In the genomic region with DNA sequence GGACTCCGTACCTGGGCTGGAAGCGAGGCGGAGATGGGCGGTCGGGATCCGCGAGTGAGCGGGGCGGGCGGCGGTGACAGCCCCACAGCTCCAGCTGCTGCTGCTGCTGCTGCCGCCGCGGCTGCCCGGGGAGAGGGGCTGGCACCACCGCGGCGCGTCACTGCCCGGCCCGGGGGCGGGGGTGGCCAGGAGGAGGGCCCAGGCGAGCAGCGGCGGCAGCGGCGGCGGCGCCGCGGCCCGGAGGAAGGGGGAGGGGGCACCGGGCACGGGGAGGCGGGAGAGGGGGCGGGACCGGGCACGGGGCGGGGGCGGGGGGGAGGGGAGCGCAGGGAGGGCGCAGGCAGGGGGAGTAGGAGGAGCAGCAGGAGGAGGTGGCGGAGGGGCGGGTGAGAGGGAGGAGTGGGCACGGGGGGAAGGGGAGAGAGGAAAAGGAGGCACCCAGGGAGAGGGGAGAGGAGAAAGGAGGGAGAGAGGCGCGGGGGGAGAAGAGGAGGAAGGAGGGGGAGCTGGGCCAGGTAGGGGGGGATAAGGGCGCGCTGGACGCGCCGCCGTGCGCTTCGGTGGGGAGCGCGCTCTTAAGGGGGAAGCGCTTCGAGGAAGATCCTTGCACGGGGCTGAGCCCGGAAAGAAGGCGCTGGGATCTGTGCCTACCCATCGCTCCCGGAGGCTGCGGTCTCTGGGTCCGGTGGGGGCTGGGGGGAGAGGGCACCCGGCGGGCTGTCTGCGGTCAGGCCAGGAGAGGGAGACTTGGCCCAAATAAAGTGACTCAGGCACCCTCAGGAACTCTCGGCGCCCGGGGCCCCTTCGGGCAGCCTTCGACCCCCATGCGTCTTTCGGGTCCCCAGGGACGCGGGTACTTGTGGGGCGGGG, we compare ENCODE assay signal across 1 cellular context.
TF ChIP-seq lines count a peak whose summit lies in the region.

No MANE protein-coding gene starts in this region.

TF ChIP-seq in HEK293, 187 proteins besides CTCF, POLR2A, EP300 and RAD21 (continued from another document and continues in another):
- TF ChIP-seq ZNF707 (tag by site-specific recombination; IDR thresholded peaks at IDR 0.05): no peak
- peak; percentile 56 for TF ChIP-seq KLF8 (tag by site-specific recombination; IDR thresholded peaks at IDR 0.05)
- peak; percentile 96 for TF ChIP-seq ZNF341 (tag by site-specific recombination; IDR thresholded peaks at IDR 0.05; ENCODE audit: low read depth)
- TF ChIP-seq MYNN (tag by site-specific recombination; IDR thresholded peaks at IDR 0.05; ENCODE audit: borderline replicate concordance): no peak
- TF ChIP-seq BCL6B (tag by site-specific recombination; IDR thresholded peaks at IDR 0.05): no peak
- TF ChIP-seq ZNF776 (tag by site-specific recombination; IDR thresholded peaks at IDR 0.05; ENCODE audit: borderline replicate concordance): no peak
- TF ChIP-seq GLI4 (tag by site-specific recombination; IDR thresholded peaks at IDR 0.05): no peak
- TF ChIP-seq ZNF266 (tag by site-specific recombination; IDR thresholded peaks at IDR 0.05; ENCODE audit: low read depth): no peak
- no peak for TF ChIP-seq ZNF133 (tag by site-specific recombination; IDR thresholded peaks at IDR 0.05)
- no peak for TF ChIP-seq ZNF624 (tag by site-specific recombination; IDR thresholded peaks at IDR 0.05)
- no peak for TF ChIP-seq ZNF138 (tag by site-specific recombination; IDR thresholded peaks at IDR 0.05; ENCODE audit: borderline replicate concordance)
- TF ChIP-seq ZFHX2 (tag by site-specific recombination; conservative IDR thresholded peaks at IDR 0.05): peak; percentile 74; the same call in 1 of the 2 replicates
- no peak for TF ChIP-seq ZNF350 (tag by site-specific recombination; IDR thresholded peaks at IDR 0.05)
- no peak for TF ChIP-seq ZNF146 (tag by site-specific recombination; IDR thresholded peaks at IDR 0.05)
- TF ChIP-seq ZNF155 (tag by site-specific recombination; IDR thresholded peaks at IDR 0.05): no peak
- no peak for TF ChIP-seq ZNF157 (tag by site-specific recombination; IDR thresholded peaks at IDR 0.05)
- no peak for TF ChIP-seq ZNF37A (tag by site-specific recombination; IDR thresholded peaks at IDR 0.05)
- no peak for TF ChIP-seq ZFP37 (tag by site-specific recombination; IDR thresholded peaks at IDR 0.05)
- TF ChIP-seq ZNF585B (tag by site-specific recombination; IDR thresholded peaks at IDR 0.05): no peak
- TF ChIP-seq SP7 (tag by site-specific recombination; IDR thresholded peaks at IDR 0.05): peak; percentile 59
- TF ChIP-seq ZSCAN23 (tag by site-specific recombination; IDR thresholded peaks at IDR 0.05): no peak
- no peak for TF ChIP-seq ZNF214 (tag by site-specific recombination; IDR thresholded peaks at IDR 0.05; ENCODE audit: borderline replicate concordance)
- TF ChIP-seq ZNF48 (tag by site-specific recombination; IDR thresholded peaks at IDR 0.05): no peak
- no peak for TF ChIP-seq ZNF10 (tag by site-specific recombination; IDR thresholded peaks at IDR 0.05)
- TF ChIP-seq KLF9 (tag by site-specific recombination; IDR thresholded peaks at IDR 0.05; ENCODE audit: low read depth): peak; percentile 33; the same call in 1 of the 2 replicates
- TF ChIP-seq, protein P1, sequence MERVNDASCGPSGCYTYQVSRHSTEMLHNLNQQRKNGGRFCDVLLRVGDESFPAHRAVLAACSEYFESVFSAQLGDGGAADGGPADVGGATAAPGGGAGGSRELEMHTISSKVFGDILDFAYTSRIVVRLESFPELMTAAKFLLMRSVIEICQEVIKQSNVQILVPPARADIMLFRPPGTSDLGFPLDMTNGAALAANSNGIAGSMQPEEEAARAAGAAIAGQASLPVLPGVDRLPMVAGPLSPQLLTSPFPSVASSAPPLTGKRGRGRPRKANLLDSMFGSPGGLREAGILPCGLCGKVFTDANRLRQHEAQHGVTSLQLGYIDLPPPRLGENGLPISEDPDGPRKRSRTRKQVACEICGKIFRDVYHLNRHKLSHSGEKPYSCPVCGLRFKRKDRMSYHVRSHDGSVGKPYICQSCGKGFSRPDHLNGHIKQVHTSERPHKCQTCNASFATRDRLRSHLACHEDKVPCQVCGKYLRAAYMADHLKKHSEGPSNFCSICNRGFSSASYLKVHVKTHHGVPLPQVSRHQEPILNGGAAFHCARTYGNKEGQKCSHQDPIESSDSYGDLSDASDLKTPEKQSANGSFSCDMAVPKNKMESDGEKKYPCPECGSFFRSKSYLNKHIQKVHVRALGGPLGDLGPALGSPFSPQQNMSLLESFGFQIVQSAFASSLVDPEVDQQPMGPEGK (tag by site-specific recombination; IDR thresholded peaks at IDR 0.05): peak; percentile 92
- TF ChIP-seq, protein P2, sequence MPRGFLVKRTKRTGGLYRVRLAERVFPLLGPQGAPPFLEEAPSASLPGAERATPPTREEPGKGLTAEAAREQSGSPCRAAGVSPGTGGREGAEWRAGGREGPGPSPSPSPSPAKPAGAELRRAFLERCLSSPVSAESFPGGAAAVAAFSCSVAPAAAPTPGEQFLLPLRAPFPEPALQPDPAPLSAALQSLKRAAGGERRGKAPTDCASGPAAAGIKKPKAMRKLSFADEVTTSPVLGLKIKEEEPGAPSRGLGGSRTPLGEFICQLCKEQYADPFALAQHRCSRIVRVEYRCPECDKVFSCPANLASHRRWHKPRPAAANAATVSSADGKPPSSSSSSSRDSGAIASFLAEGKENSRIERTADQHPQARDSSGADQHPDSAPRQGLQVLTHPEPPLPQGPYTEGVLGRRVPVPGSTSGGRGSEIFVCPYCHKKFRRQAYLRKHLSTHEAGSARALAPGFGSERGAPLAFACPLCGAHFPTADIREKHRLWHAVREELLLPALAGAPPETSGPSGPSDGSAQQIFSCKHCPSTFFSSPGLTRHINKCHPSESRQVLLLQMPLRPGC (tag by site-specific recombination; IDR thresholded peaks at IDR 0.05): no peak
- no peak for TF ChIP-seq SCRT2 (tag by site-specific recombination; IDR thresholded peaks at IDR 0.05)
- TF ChIP-seq ZNF366 (tag by site-specific recombination; conservative IDR thresholded peaks at IDR 0.05): peak; percentile 81
- TF ChIP-seq, protein P3, sequence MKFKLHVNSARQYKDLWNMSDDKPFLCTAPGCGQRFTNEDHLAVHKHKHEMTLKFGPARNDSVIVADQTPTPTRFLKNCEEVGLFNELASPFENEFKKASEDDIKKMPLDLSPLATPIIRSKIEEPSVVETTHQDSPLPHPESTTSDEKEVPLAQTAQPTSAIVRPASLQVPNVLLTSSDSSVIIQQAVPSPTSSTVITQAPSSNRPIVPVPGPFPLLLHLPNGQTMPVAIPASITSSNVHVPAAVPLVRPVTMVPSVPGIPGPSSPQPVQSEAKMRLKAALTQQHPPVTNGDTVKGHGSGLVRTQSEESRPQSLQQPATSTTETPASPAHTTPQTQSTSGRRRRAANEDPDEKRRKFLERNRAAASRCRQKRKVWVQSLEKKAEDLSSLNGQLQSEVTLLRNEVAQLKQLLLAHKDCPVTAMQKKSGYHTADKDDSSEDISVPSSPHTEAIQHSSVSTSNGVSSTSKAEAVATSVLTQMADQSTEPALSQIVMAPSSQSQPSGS (tag by site-specific recombination; IDR thresholded peaks at IDR 0.05; ENCODE audit: low read depth): no peak
- TF ChIP-seq ZNF596 (tag by site-specific recombination; IDR thresholded peaks at IDR 0.05): no peak
- TF ChIP-seq ZNF473 (tag by site-specific recombination; IDR thresholded peaks at IDR 0.05): no peak
- TF ChIP-seq OSR2 (tag by site-specific recombination; IDR thresholded peaks at IDR 0.05): no peak
- TF ChIP-seq, protein P4, sequence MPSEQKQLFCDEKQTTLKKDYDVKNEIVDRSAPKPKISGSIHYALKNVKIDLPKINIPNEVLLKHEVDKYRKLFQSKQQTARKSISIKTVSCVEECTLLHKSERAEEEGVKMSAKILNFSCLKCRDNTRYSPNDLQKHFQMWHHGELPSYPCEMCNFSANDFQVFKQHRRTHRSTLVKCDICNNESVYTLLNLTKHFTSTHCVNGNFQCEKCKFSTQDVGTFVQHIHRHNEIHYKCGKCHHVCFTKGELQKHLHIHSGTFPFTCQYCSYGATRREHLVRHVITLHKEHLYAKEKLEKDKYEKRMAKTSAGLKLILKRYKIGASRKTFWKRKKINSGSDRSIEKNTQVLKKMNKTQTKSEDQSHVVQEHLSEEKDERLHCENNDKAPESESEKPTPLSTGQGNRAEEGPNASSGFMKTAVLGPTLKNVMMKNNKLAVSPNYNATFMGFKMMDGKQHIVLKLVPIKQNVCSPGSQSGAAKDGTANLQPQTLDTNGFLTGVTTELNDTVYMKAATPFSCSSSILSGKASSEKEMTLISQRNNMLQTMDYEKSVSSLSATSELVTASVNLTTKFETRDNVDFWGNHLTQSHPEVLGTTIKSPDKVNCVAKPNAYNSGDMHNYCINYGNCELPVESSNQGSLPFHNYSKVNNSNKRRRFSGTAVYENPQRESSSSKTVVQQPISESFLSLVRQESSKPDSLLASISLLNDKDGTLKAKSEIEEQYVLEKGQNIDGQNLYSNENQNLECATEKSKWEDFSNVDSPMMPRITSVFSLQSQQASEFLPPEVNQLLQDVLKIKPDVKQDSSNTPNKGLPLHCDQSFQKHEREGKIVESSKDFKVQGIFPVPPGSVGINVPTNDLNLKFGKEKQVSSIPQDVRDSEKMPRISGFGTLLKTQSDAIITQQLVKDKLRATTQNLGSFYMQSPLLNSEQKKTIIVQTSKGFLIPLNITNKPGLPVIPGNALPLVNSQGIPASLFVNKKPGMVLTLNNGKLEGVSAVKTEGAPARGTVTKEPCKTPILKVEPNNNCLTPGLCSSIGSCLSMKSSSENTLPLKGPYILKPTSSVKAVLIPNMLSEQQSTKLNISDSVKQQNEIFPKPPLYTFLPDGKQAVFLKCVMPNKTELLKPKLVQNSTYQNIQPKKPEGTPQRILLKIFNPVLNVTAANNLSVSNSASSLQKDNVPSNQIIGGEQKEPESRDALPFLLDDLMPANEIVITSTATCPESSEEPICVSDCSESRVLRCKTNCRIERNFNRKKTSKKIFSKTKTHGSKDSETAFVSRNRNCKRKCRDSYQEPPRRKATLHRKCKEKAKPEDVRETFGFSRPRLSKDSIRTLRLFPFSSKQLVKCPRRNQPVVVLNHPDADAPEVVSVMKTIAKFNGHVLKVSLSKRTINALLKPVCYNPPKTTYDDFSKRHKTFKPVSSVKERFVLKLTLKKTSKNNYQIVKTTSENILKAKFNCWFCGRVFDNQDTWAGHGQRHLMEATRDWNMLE (tag by site-specific recombination; conservative IDR thresholded peaks at IDR 0.05; ENCODE audit: low read depth): no peak
- TF ChIP-seq KLF7 (tag by site-specific recombination; IDR thresholded peaks at IDR 0.05; ENCODE audit: borderline replicate concordance): no peak
- no peak for TF ChIP-seq OVOL3 (tag by site-specific recombination; IDR thresholded peaks at IDR 0.05)
- TF ChIP-seq, protein P5, sequence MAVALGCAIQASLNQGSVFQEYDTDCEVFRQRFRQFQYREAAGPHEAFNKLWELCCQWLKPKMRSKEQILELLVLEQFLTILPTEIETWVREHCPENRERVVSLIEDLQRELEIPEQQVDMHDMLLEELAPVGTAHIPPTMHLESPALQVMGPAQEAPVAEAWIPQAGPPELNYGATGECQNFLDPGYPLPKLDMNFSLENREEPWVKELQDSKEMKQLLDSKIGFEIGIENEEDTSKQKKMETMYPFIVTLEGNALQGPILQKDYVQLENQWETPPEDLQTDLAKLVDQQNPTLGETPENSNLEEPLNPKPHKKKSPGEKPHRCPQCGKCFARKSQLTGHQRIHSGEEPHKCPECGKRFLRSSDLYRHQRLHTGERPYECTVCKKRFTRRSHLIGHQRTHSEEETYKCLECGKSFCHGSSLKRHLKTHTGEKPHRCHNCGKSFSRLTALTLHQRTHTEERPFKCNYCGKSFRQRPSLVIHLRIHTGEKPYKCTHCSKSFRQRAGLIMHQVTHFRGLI (tag by site-specific recombination; IDR thresholded peaks at IDR 0.05): 0 out of 2 replicates have a peak, but pooled peaks have one; percentile 12
- TF ChIP-seq ZNF530 (tag by site-specific recombination; IDR thresholded peaks at IDR 0.05; ENCODE audit: low read depth): no peak
- no peak for TF ChIP-seq ZNF513 (tag by site-specific recombination; IDR thresholded peaks at IDR 0.05)
- TF ChIP-seq ZNF777 (tag by site-specific recombination; IDR thresholded peaks at IDR 0.05; ENCODE audit: borderline replicate concordance): no peak
- TF ChIP-seq ZNF423 (tag by site-specific recombination; IDR thresholded peaks at IDR 0.05): peak; percentile 51
- no peak for TF ChIP-seq ZNF660 (tag by site-specific recombination; IDR thresholded peaks at IDR 0.05)
- no peak for TF ChIP-seq FEZF1 (tag by site-specific recombination; IDR thresholded peaks at IDR 0.05)
- TF ChIP-seq ZNF701 (tag by site-specific recombination; IDR thresholded peaks at IDR 0.05): no peak
- TF ChIP-seq, protein P6, sequence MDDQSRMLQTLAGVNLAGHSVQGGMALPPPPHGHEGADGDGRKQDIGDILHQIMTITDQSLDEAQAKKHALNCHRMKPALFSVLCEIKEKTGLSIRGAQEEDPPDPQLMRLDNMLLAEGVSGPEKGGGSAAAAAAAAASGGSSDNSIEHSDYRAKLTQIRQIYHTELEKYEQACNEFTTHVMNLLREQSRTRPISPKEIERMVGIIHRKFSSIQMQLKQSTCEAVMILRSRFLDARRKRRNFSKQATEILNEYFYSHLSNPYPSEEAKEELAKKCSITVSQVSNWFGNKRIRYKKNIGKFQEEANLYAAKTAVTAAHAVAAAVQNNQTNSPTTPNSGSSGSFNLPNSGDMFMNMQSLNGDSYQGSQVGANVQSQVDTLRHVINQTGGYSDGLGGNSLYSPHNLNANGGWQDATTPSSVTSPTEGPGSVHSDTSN (CRISPR knock-in tag; IDR thresholded peaks at IDR 0.05): no peak
- TF ChIP-seq ZNF677 (tag by site-specific recombination; IDR thresholded peaks at IDR 0.05): no peak
- no peak for TF ChIP-seq ZNF621 (tag by site-specific recombination; IDR thresholded peaks at IDR 0.05)
- TF ChIP-seq KLF10 (tag by site-specific recombination; IDR thresholded peaks at IDR 0.05): no peak
- TF ChIP-seq ZBTB1 (tag by site-specific recombination; IDR thresholded peaks at IDR 0.05): no peak
- no peak for TF ChIP-seq GLI2 (tag by site-specific recombination; IDR thresholded peaks at IDR 0.05; ENCODE audit: borderline replicate concordance, low read depth)
- TF ChIP-seq ZNF324 (tag by site-specific recombination; IDR thresholded peaks at IDR 0.05): peak; percentile 62; the same call in 1 of the 2 replicates
